9 cellular contexts compared by ENCODE assay signal in the genomic region with DNA sequence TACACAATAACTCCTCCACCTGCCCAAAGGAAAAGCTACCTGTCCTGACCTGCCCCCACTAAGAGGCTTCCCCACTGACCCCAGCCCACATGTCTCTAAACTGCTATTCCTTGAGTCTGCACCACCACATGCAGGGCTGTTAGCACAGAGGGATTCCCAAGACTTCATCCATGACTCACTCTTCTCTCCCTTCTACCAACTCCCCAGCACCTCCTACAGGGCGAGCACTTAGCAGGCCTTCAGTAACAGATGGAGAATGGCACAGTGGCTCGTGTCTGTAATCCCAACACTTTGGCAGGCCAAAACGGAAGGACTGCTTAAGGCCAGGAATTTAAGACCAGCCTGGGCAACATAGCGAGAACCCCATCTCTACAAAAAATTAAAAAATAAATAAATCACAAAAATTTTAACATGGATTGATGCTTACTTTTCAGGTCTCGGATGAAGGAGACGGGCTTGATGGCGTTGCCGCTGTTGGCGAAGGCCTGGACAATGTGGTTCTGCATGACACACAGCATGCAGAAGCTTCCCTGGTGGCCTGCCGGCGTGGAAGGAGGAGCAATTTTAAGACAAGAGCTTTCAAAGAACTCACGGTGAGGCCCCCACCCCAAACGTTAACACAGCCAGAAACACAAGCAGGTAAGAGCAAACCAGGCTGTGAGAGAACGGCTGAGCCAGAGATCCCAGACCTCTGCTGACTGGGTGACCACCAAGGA. TPM values are rescaled to one million over a fixed set of nuclear protein-coding genes. Genes with fewer than 3 reads are reported as not detected.
DNase-seq lines count a peak whose midpoint lies in the region; ATAC-seq and TF ChIP-seq lines count a peak whose summit lies in the region.
"Had no signal": no experiment of that assay in that cellular context is flagged by ENCODE, and none has a peak within 500 bp of the region (broad histone marks: within the 10 kb centered on the region; RNA-seq: fewer than 3 reads in every experiment).

No MANE protein-coding gene starts in this region.

- peaks cover 25% of the 10 kb centered on the region for H3K36me3 Mint-ChIP-seq in T-helper 17 cell (ENCODE audit: low read depth)

- H3K4me1 Mint-ChIP-seq in T-helper 17 cell, result peaks cover 34% of the 10 kb centered on the region

- no peak for DNase-seq in BJ (ENCODE audit: low read depth)
- no peak for DNase-seq in T-helper 17 cell
- DNase-seq in foreskin keratinocyte, result peak; percentile 15 to 36
- DNase-seq in cortex of kidney (lab: John Stamatoyannopoulos, UW), result no peak
- DNase-seq in hippocampal formation (lab: John Stamatoyannopoulos, UW), result no peak
- DNase-seq: NCI-H1436 had no signal

- H3K4me3 ChIP-seq in BJ (ENCODE audit: low read depth, low read length), result no peak overlapping the region

- H3K27ac Mint-ChIP-seq in T-helper 17 cell, result peak overlapping the region; percentile 63

- TF ChIP-seq CTCF in BJ (IDR thresholded peaks at IDR 0.05; ENCODE audit: insufficient read depth, low read depth, low read length), result peak; percentile 66
- 0 out of 2 replicates have a peak, but pooled peaks have one; percentile 11 for TF ChIP-seq CTCF in GM12874 (IDR thresholded peaks at IDR 0.05; ENCODE audit: insufficient read depth, low read depth, low read length)
- TF ChIP-seq CTCF in foreskin keratinocyte (conservative IDR thresholded peaks at IDR 0.05), result peak; percentile 66

- H3K4me1 ChIP-seq in foreskin keratinocyte, result no peaks in the 10 kb centered on the region

- H3K4me3 Mint-ChIP-seq in T-helper 17 cell, result no peak overlapping the region

- H3K9me3 ChIP-seq in T-helper 17 cell (ENCODE audit: control insufficient read depth, low read length, poor library complexity, severe bottlenecking), result no peaks in the 10 kb centered on the region

- H3K27ac ChIP-seq in foreskin keratinocyte, result no peak overlapping the region

- POLR2A ChIA-PET in BJ (lab: Charles Lee), result no interaction called here

- H3K27me3 Mint-ChIP-seq in T-helper 17 cell, result no peaks in the 10 kb centered on the region

- H3K27me3 ChIP-seq in BJ (ENCODE audit: control insufficient read depth, insufficient read depth, low read length), result no peaks in the 10 kb centered on the region
- no peaks in the 10 kb centered on the region for H3K27me3 ChIP-seq in foreskin keratinocyte

- H3K36me3 ChIP-seq in BJ (ENCODE audit: control insufficient read depth, insufficient read depth, low read length), result peaks cover 32% of the 10 kb centered on the region

- CTCF ChIA-PET in BJ (lab: Yijun Ruan, JAX), result interaction anchor here (1.2 to 1.3 kb wide), 2 partner anchors 13 to 113 kb away, joined by 3 to 5 read pairs; no protein-coding TSS in a partner anchor

- ATAC-seq in T-helper 17 cell (peak; percentile 41), foreskin keratinocyte (peak; percentile 82), GM21390 (IDR thresholded peaks at IDR 0.05; ENCODE audit: unreplicated experiment) (no peak), HG03039 (IDR thresholded peaks at IDR 0.05; ENCODE audit: unreplicated experiment) (no peak)

RNA-seq across cellular contexts. Expression of a gene that starts 12.0 kb away (rescaled TPM):
- 17.0 and 22.1 TPM in 2 replicates for polyA plus RNA-seq in BJ (2011; rRNA removed)
- 28.9 TPM in 2 replicates for polyA minus RNA-seq in BJ (2011; rRNA and poly(A)+ RNA removed)
- total RNA-seq in T-helper 17 cell, result 100 to 1,000 TPM; 418 to 474 TPM
- total RNA-seq in foreskin keratinocyte, result 30.6 and 31.4 TPM in 2 replicates
- 16.2 and 18.9 TPM in 2 replicates for polyA plus RNA-seq in foreskin keratinocyte

RNA-seq across cellular contexts. Expression of a gene that starts 46.6 kb away (rescaled TPM):
- 9.3 and 12.8 TPM in 2 replicates for polyA plus RNA-seq in BJ (2011; rRNA removed)
- 4.6 and 5.8 TPM in 2 replicates for polyA minus RNA-seq in BJ (2011; rRNA and poly(A)+ RNA removed)
- total RNA-seq in T-helper 17 cell, result 100 to 1,000 TPM; 462 to 497 TPM
- total RNA-seq in foreskin keratinocyte, result 23.4 and 27.4 TPM in 2 replicates
- 15.1 and 18.8 TPM in 2 replicates for polyA plus RNA-seq in foreskin keratinocyte

Comparison
In these comparisons a context has a peak if more than half of its experiments do, and no peak if none do; other contexts are left out.
1. DNase-seq: peak in foreskin keratinocyte (2 of 2); none in BJ (single experiment), T-helper 17 cell (0 of 3), cortex of kidney (single experiment) and hippocampal formation (0 of 2).
2. CTCF ChIP-seq: peak in every context shown above with its lines; median percentile 66 in BJ; 66 in foreskin keratinocyte; 11 in GM12874.
3. ATAC-seq: peak in T-helper 17 cell (single experiment) and foreskin keratinocyte (single experiment); none in GM21390 (single experiment) and HG03039 (single experiment).
4. RNA of a gene that starts 12.0 kb away (total RNA-seq): 418 to 474 TPM in T-helper 17 cell; 30.6 to 31.4 TPM in foreskin keratinocyte; every median in the first group is over 10 times any median in the second.
5. RNA of a gene that starts 46.6 kb away (total RNA-seq): 462 to 497 TPM in T-helper 17 cell; 23.4 to 27.4 TPM in foreskin keratinocyte; every median in the first group is over 10 times any median in the second.